In the genomic region with DNA sequence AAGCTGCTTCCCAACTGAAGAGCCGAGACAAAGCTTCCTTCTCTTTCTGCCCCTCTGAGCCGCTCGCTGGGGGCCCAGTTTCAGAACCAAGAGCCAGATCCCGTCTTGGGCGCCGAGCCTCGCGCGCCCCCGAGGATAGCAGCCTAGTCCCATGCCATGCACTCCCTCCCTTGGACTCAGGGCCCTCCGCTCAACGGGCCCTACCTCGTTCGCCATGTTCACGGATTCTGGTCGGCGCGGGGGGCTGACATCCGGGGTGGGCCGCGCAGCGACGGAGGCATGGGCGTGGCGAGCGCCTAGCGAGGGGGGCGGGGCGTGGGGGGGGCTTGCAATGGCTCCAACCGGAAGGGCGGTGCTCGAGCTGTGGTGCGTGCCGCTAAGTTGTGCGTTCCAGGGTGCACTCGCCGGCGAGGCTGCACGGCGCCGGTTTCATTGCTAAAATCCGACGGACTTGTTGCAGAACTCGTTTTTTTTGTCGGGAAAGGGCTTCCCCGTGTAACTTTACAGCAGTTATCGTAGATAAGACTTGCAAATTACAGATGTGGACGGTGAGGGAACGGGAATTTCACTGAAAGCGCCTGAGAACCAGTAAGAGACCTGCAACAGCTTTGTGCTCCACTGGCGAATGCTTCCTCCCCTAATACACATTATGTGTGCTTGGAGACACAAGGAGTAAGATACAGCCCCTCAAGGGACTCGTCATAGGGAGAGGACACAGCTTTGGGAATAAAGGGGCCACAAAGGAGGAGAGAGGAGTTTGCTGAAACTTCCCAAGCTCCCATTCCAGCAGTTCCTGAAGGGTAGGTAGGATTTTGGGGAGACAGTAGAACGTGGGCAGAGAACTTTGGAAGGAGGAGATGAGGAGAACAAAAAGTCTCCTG, we compare ENCODE assay signal across 8 cellular contexts. TPM values are rescaled to one million over a fixed set of nuclear protein-coding genes. Genes with fewer than 3 reads are reported as not detected.
A peak's percentile ranks its signal among the peaks of the same experiment; 100 is the strongest.
DNase-seq lines count a peak whose midpoint lies in the region; ATAC-seq and TF ChIP-seq lines count a peak whose summit lies in the region.

ADH5 (minus strand) TSS at position 304 of the 881 bp plus-strand sequence; CDS start at position 216, 88 bp downstream.

- H3K27me3 Mint-ChIP-seq in naive thymus-derived CD4-positive, alpha-beta T cell: peaks cover 0 to 11% (median 0%) of the 10 kb centered on the region in 5 donors
- no peaks in the 10 kb centered on the region for H3K27me3 Mint-ChIP-seq in stimulated activated memory B cell treated with anti-CD40 and anti-IgM and Interleukin-4, amounts not matched to agents 10 μg/mL and 1 μg/mL and 100 μg/mL, for 72 hours

- peaks cover 5% of the 10 kb centered on the region for H3K36me3 ChIP-seq in fibroblast of lung (ENCODE audit: control insufficient read depth, insufficient read depth, low read length)
- H3K36me3 ChIP-seq in naive thymus-derived CD4-positive, alpha-beta T cell (ENCODE audit: control insufficient read depth in 2 of 3, insufficient read depth in 3 of 3, low read length in 3 of 3): peaks cover 0 to 21% (median 8%) of the 10 kb centered on the region in 3 experiments

- H4K20me1 ChIP-seq in fibroblast of lung (ENCODE audit: control insufficient read depth, extremely low read depth, insufficient read depth, low read length): no peaks in the 10 kb centered on the region

- DNase-seq in DMS79 (lab: John Stamatoyannopoulos, UW) (peak; percentile 63), KG1 (lab: John Stamatoyannopoulos, UW) (peak; percentile 73), RKO (ENCODE audit: low spot score) (peak; percentile 89), fibroblast of lung (ENCODE audit: low read depth in 2 of 2) (peak; percentile 85 to 89)
- peak; percentile 82 to 90 for DNase-seq in activated T-helper 1 cell treated with anti-CD3 and anti-CD28 coated beads, Interleukin-2, amount 50 U/mL, for 16 hours (ENCODE audit: low read depth in 1 of 2, low spot score in 1 of 2)
- peak; percentile 75 to 90 (median 85) for DNase-seq in naive thymus-derived CD4-positive, alpha-beta T cell

- H3K4me2 ChIP-seq in fibroblast of lung (ENCODE audit: extremely low read depth, insufficient read depth, low read length): peak within 1 kb of the TSS; percentile 95

- TF ChIP-seq CTCF in fibroblast of lung (conservative IDR thresholded peaks at IDR 0.05 in 1 of 2, IDR thresholded peaks at IDR 0.05 in 1 of 2; ENCODE audit: low read depth in 1 of 2, low read length in 2 of 2): no peak

- peak within 1 kb of the TSS; percentile 94 for H3K9ac ChIP-seq in fibroblast of lung (ENCODE audit: insufficient read depth, low read length)

- no peaks in the 10 kb centered on the region for H3K9me3 ChIP-seq in fibroblast of lung (ENCODE audit: control insufficient read depth, insufficient read depth, low read depth, low read length)
- H3K9me3 ChIP-seq in naive thymus-derived CD4-positive, alpha-beta T cell (ENCODE audit: control insufficient read depth in 2 of 3, low read length in 3 of 3): no peaks in the 10 kb centered on the region

- peaks cover 0 to 27% (median 0%) of the 10 kb centered on the region in 11 donors for H3K9me3 Mint-ChIP-seq in naive thymus-derived CD4-positive, alpha-beta T cell
- no peaks in the 10 kb centered on the region for H3K9me3 Mint-ChIP-seq in stimulated activated memory B cell treated with anti-CD40 and anti-IgM and Interleukin-4, amounts not matched to agents 10 μg/mL and 1 μg/mL and 100 μg/mL, for 72 hours

- ATAC-seq in GM21737 (IDR thresholded peaks at IDR 0.05; ENCODE audit: unreplicated experiment): peak; percentile 95
- peak; percentile 98 for ATAC-seq in naive thymus-derived CD4-positive, alpha-beta T cell
- ATAC-seq in stimulated activated memory B cell treated with anti-CD40 and anti-IgM and Interleukin-4, amounts not matched to agents 10 μg/mL and 1 μg/mL and 100 μg/mL, for 72 hours: peak; percentile 99

- H3K4me1 Mint-ChIP-seq in naive thymus-derived CD4-positive, alpha-beta T cell: peaks cover 28 to 67% (median 57%) of the 10 kb centered on the region in 7 donors
- peaks cover 50% of the 10 kb centered on the region for H3K4me1 Mint-ChIP-seq in stimulated activated memory B cell treated with anti-CD40 and anti-IgM and Interleukin-4, amounts not matched to agents 10 μg/mL and 1 μg/mL and 100 μg/mL, for 72 hours

- H3K27me3 ChIP-seq in fibroblast of lung (ENCODE audit: control insufficient read depth, insufficient read depth, low read length): no peaks in the 10 kb centered on the region
- H3K27me3 ChIP-seq in naive thymus-derived CD4-positive, alpha-beta T cell (ENCODE audit: control insufficient read depth in 2 of 2, insufficient read depth in 2 of 2, low read length in 2 of 2): no peaks in the 10 kb centered on the region

- peak within 1 kb of the TSS; percentile 82 to 100 (median 96) for H3K4me3 ChIP-seq in fibroblast of lung (replicated peaks in 1 of 4; ENCODE audit: control extremely low read depth in 1 of 4, insufficient read depth in 1 of 4, low read depth in 3 of 4, low read length in 4 of 4)
- H3K4me3 ChIP-seq in naive thymus-derived CD4-positive, alpha-beta T cell (ENCODE audit: low read length): peak within 1 kb of the TSS; percentile 98

- peak within 1 kb of the TSS; percentile 93 to 99 (median 98) for H3K4me3 Mint-ChIP-seq in naive thymus-derived CD4-positive, alpha-beta T cell
- peak within 1 kb of the TSS; percentile 95 for H3K4me3 Mint-ChIP-seq in stimulated activated memory B cell treated with anti-CD40 and anti-IgM and Interleukin-4, amounts not matched to agents 10 μg/mL and 1 μg/mL and 100 μg/mL, for 72 hours

- peak within 1 kb of the TSS; percentile 94 to 99 (median 98) for H3K27ac Mint-ChIP-seq in naive thymus-derived CD4-positive, alpha-beta T cell
- peak within 1 kb of the TSS; percentile 97 for H3K27ac Mint-ChIP-seq in stimulated activated memory B cell treated with anti-CD40 and anti-IgM and Interleukin-4, amounts not matched to agents 10 μg/mL and 1 μg/mL and 100 μg/mL, for 72 hours

- intact Hi-C loops in naive thymus-derived CD4-positive, alpha-beta T cell (cut with micrococcal nuclease): loop anchor here (1.0 to 5.0 kb wide), 18 partner anchors 32 to 945 kb away; partner anchors contain the start of genes EIF4E (in 2 of the 2), LAMTOR3 (in 2 of the 2), METAP1 (in 2 of the 2) and STPG2 (in 2 of the 2)

- peaks cover 2% of the 10 kb centered on the region for H3K4me1 ChIP-seq in fibroblast of lung (ENCODE audit: control insufficient read depth, extremely low read depth, insufficient read depth, low read length)
- peaks cover 8 to 9% of the 10 kb centered on the region in 2 donors for H3K4me1 ChIP-seq in naive thymus-derived CD4-positive, alpha-beta T cell (ENCODE audit: control insufficient read depth in 2 of 2, insufficient read depth in 2 of 2, low read length in 2 of 2)

- H2AFZ ChIP-seq in fibroblast of lung (ENCODE audit: low read length): peak within 1 kb of the TSS; percentile 66

- peaks cover 6 to 28% (median 17%) of the 10 kb centered on the region in 5 donors for H3K36me3 Mint-ChIP-seq in naive thymus-derived CD4-positive, alpha-beta T cell
- peaks cover 15% of the 10 kb centered on the region for H3K36me3 Mint-ChIP-seq in stimulated activated memory B cell treated with anti-CD40 and anti-IgM and Interleukin-4, amounts not matched to agents 10 μg/mL and 1 μg/mL and 100 μg/mL, for 72 hours

- POLR2A ChIA-PET in naive thymus-derived CD4-positive, alpha-beta T cell (lab: Charles Lee): interaction anchor here (0.6 to 3.1 kb wide), 19 partner anchors 9 to 946 kb away, joined by 3 to 46 read pairs (median 6); partner anchors contain the start of genes DNAJB14, EIF4E, H2AZ1 and METAP1

- CTCF ChIA-PET in naive thymus-derived CD4-positive, alpha-beta T cell (lab: Charles Lee): interaction anchor here (0.8 to 1.2 kb wide), 2 partner anchors 29 to 94 kb away, joined by 3 to 4 read pairs; partner anchors contain the start of gene METAP1

- peak within 1 kb of the TSS; percentile 94 for H3K27ac ChIP-seq in fibroblast of lung (ENCODE audit: insufficient read depth, low read length)
- peak within 1 kb of the TSS; percentile 85 for H3K27ac ChIP-seq in naive thymus-derived CD4-positive, alpha-beta T cell (ENCODE audit: low read depth, low read length)

- H3K79me2 ChIP-seq in fibroblast of lung (ENCODE audit: control insufficient read depth, insufficient read depth, low read length): peaks cover 60% of the 10 kb centered on the region

RNA-seq across cellular contexts. Expression of gene ADH5, which starts in this region (rescaled TPM):
- 270 and 307 TPM in 2 replicates for total RNA-seq in fibroblast of lung
- 430 and 504 TPM in 2 replicates for polyA plus RNA-seq in fibroblast of lung
- 331 and 343 TPM in 2 replicates for polyA plus RNA-seq in fibroblast of lung (2012)
- polyA minus RNA-seq in fibroblast of lung (ENCODE audit: low replicate concordance): 121 and 152 TPM in 2 replicates
- 100 to 1,000 TPM in 1 of 5 experiments, 10 to 100 TPM in 4; 42.7 to 102 (median 74.0) TPM for total RNA-seq in naive thymus-derived CD4-positive, alpha-beta T cell
- 100 to 1,000 TPM; 143 to 174 TPM for polyA plus RNA-seq in naive thymus-derived CD4-positive, alpha-beta T cell

Comparison
In these comparisons a context has a peak if more than half of its experiments do, and no peak if none do; other contexts are left out.
1. Peak in every context shown above with its lines: DNase-seq, ATAC-seq, H3K4me3 ChIP-seq and H3K27ac ChIP-seq.